17 cellular contexts compared by ENCODE assay signal in the genomic region with DNA sequence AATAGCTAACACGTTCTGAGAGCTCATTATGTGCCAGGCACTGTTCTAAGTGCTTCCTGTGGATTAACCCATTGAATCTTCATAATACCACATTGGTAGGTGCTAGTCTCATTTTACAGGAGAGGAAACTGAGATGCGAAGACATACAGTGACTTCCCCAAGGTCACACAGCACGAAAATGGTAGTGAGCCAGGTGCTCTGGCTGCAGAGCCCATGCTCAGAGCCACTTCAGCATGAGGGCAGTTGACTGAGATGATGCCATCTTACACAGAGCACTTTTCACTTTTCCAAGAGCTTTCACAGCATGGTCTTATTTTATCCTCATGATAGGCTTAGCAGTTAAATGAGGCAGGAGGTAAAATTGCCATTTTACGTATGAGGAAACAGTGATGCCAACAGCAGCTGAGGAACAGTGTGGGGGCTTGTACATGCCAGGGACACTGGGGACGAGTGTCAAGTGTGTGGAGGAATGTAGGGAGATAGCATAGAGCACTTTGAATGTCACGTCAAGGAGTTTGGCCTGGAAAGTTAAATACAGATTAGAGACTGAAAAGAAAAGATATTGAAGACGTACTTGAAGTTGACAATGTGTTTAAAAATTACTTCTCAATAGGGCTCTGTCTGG.
"Had no signal": no experiment of that assay in that cellular context is flagged by ENCODE, and none has a peak within 500 bp of the region (broad histone marks: within the 10 kb centered on the region; RNA-seq: fewer than 3 reads in every experiment).

No MANE protein-coding gene starts in this region.

- H3K27me3 ChIP-seq: stomach, transverse colon, uterus had no signal

- H3K4me3 ChIP-seq: dorsolateral prefrontal cortex, prostate gland, stomach, thoracic aorta, transverse colon, uterus had no signal

- H3K4me3 Mint-ChIP-seq: immature natural killer cell; naive thymus-derived CD4-positive, alpha-beta T cell; nephron progenitor cell had no signal

- DNase-seq: cortex of kidney; dorsolateral prefrontal cortex; effector memory CD4-positive, alpha-beta T cell; immature natural killer cell; naive thymus-derived CD4-positive, alpha-beta T cell; nephron progenitor cell; retina; small intestine; stimulated activated CD4-positive, alpha-beta T cell treated with anti-CD3 and anti-CD28 coated beads, Interleukin-12 subunit alpha, Interleukin-12 subunit beta, amount 100 ng/mL, for 4 hours; stimulated activated naive CD4-positive, alpha-beta T cell; stomach; substantia nigra; transverse colon; uterus had no signal

- H3K27ac ChIP-seq: dorsolateral prefrontal cortex, parathyroid adenoma, prostate gland, stomach, thoracic aorta, transverse colon, uterus had no signal

- H3K4me1 ChIP-seq: parathyroid adenoma, prostate gland, stomach, transverse colon, uterus had no signal

- H3K36me3 Mint-ChIP-seq: immature natural killer cell had no signal

- H3K36me3 ChIP-seq: prostate gland, stomach, thoracic aorta, transverse colon, uterus had no signal

- H3K27ac Mint-ChIP-seq: immature natural killer cell; naive thymus-derived CD4-positive, alpha-beta T cell; nephron progenitor cell had no signal

- H3K4me1 Mint-ChIP-seq: immature natural killer cell; naive thymus-derived CD4-positive, alpha-beta T cell; nephron progenitor cell had no signal

- ATAC-seq: naive thymus-derived CD4-positive, alpha-beta T cell had no signal

- H3K9me3 ChIP-seq: prostate gland, thoracic aorta, transverse colon, uterus had no signal
